Comparison of ENCODE assay signal across 10 cellular contexts in the genomic region with DNA sequence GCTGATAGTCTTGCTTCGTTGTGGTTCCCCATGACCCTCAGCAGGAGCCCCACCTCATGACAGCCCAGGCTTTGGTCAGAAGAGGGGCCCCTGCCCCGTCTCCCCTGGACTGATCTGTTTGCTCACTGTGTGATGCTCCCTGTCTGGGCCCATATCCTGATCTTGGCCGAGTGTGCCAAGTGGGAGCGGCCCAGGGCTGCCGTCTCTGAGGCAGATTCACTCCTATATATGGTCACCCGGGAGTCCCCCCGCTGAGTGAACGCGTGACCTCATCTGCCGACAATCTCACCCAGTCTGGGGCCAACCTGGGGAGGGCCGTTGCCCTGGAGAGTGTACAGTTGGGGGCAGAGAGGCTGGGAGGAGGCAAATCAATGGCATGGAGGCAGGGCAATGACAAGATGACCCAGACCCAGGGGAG. TPM values are rescaled to one million over a fixed set of nuclear protein-coding genes. Genes with fewer than 3 reads are reported as not detected.
DNase-seq lines count a peak whose midpoint lies in the region; TF ChIP-seq lines count a peak whose summit lies in the region.
"Had no signal": no experiment of that assay in that cellular context is flagged by ENCODE, and none has a peak within 500 bp of the region (broad histone marks: within the 10 kb centered on the region; RNA-seq: fewer than 3 reads in every experiment).

No MANE protein-coding gene starts in this region.

- TF ChIP-seq POLR2A in Peyer's patch (IDR thresholded peaks at IDR 0.05): no peak

- H2BK120ac ChIP-seq in neuronal stem cell (ENCODE audit: low read depth, low read length): no peak overlapping the region

- no peak overlapping the region for H2BK12ac ChIP-seq in neuronal stem cell (ENCODE audit: low read length)

- no peaks in the 10 kb centered on the region for H3K36me3 Mint-ChIP-seq in T-helper 2 cell treated with Interferon-gamma antibody and Interleukin-4, amounts not matched to agents 5 μg/mL and 100 μg/mL, for 36 hours (ENCODE audit: low read depth)

- no peaks in the 10 kb centered on the region for H3K27me3 ChIP-seq in Peyer's patch
- no peaks in the 10 kb centered on the region for H3K27me3 ChIP-seq in neuronal stem cell (ENCODE audit: control insufficient read depth in 3 of 3, insufficient read depth in 3 of 3, low read depth in 1 of 3, low read length in 3 of 3)

- H3K14ac ChIP-seq in neuronal stem cell (ENCODE audit: low read length): no peak overlapping the region

- H3K4me2 ChIP-seq in neuronal stem cell (ENCODE audit: insufficient read depth, low read length, poor library complexity, severe bottlenecking): no peak overlapping the region

- no CpG with 5 or more reads among the region's 11 CpGs for WGBS in neuronal stem cell (ENCODE audit: extremely low coverage in 2 of 2, insufficient read length in 2 of 2, insufficient replicate concordance in 1 of 2), 2 donors

- H3K27me3 Mint-ChIP-seq in T-helper 2 cell treated with Interferon-gamma antibody and Interleukin-4, amounts not matched to agents 5 μg/mL and 100 μg/mL, for 36 hours (ENCODE audit: low read depth): no peaks in the 10 kb centered on the region

- H3K36me3 ChIP-seq in Peyer's patch (peaks cover 0 to 14% (median 0%) of the 10 kb centered on the region in 3 donors), neuronal stem cell (replicated peaks in 1 of 2; ENCODE audit: control insufficient read depth in 2 of 2, insufficient read depth in 2 of 2, low read length in 2 of 2) (peaks cover 0 to 5% of the 10 kb centered on the region in 2 donors)

- H3K23ac ChIP-seq in neuronal stem cell (ENCODE audit: low read depth, low read length, poor library complexity): no peak overlapping the region

- H3K4me1 ChIP-seq in Peyer's patch: peaks cover 0 to 28% (median 0%) of the 10 kb centered on the region in 4 donors
- peaks cover 1 to 12% of the 10 kb centered on the region in 2 donors for H3K4me1 ChIP-seq in neuronal stem cell (ENCODE audit: control insufficient read depth in 2 of 2, insufficient read depth in 1 of 2, low read depth in 1 of 2, low read length in 2 of 2)

- H4K91ac ChIP-seq in neuronal stem cell (ENCODE audit: low read depth, low read length, poor library complexity): no peak overlapping the region

- no peak overlapping the region for H4K8ac ChIP-seq in neuronal stem cell (ENCODE audit: low read depth, low read length)

- H3K9me3 ChIP-seq in Peyer's patch (no peaks in the 10 kb centered on the region), neuronal stem cell (replicated peaks in 1 of 2; ENCODE audit: control insufficient read depth in 2 of 2, insufficient read depth in 1 of 2, low read depth in 1 of 2, low read length in 2 of 2) (peaks cover 0 to 17% of the 10 kb centered on the region in 2 donors)

- H3K27ac ChIP-seq in Peyer's patch: peak overlapping the region; percentile 51 to 81 (median 66)
- H3K27ac ChIP-seq in neuronal stem cell (replicated peaks; ENCODE audit: low read length): no peak overlapping the region

- H3K4me1 Mint-ChIP-seq in T-helper 2 cell treated with Interferon-gamma antibody and Interleukin-4, amounts not matched to agents 5 μg/mL and 100 μg/mL, for 36 hours (ENCODE audit: low read depth): no peaks in the 10 kb centered on the region

- peaks cover 3% of the 10 kb centered on the region for H3K79me1 ChIP-seq in neuronal stem cell (ENCODE audit: low read depth, low read length)

- no peak overlapping the region for H2BK5ac ChIP-seq in neuronal stem cell (ENCODE audit: low read length)

- peak overlapping the region; percentile 26 for H2AFZ ChIP-seq in neuronal stem cell (ENCODE audit: low read length)

- H2BK15ac ChIP-seq in neuronal stem cell (ENCODE audit: low read length): no peak overlapping the region

- no peaks in the 10 kb centered on the region for H3K9me3 Mint-ChIP-seq in T-helper 2 cell treated with Interferon-gamma antibody and Interleukin-4, amounts not matched to agents 5 μg/mL and 100 μg/mL, for 36 hours
- H3K9me3 Mint-ChIP-seq: T-helper 1 cell treated with Interleukin-12 subunit alpha and Interleukin-12 subunit beta and Interleukin-4 antibody, amounts not matched to agents 30 μg/mL and 1 μg/mL, for 36 hours had no signal

- DNase-seq in AG20443 (ENCODE audit: low spot score) (peak; percentile 96), Peyer's patch (peak; percentile 35 to 69 (median 54)), fibroblast of the conjunctiva (ENCODE audit: low read depth) (peak; percentile 68), neuronal stem cell (ENCODE audit: low spot score) (no peak), NCI-H1105 treated with DMSO at 0.1 percent for 48 hours (lab: John Stamatoyannopoulos, UW) (no peak), NCI-H1436 (lab: John Stamatoyannopoulos, UW) (no peak), putamen (ENCODE audit: low spot score) (no peak)
- DNase-seq in T-helper 2 cell treated with Interferon-gamma antibody and Interleukin-4, amounts not matched to agents 5 μg/mL and 100 μg/mL, for 36 hours (ENCODE audit: low spot score): no peak
- DNase-seq: DND-41 had no signal

- H3K4me3 Mint-ChIP-seq in T-helper 2 cell treated with Interferon-gamma antibody and Interleukin-4, amounts not matched to agents 5 μg/mL and 100 μg/mL, for 36 hours: no peak overlapping the region
- H3K4me3 Mint-ChIP-seq: T-helper 1 cell treated with Interleukin-12 subunit alpha and Interleukin-12 subunit beta and Interleukin-4 antibody, amounts not matched to agents 30 μg/mL and 1 μg/mL, for 36 hours had no signal

- no peak for TF ChIP-seq CTCF in Peyer's patch (IDR thresholded peaks at IDR 0.05)

- H2AK5ac ChIP-seq in neuronal stem cell (ENCODE audit: low read depth, low read length): no peak overlapping the region

- H3K4me3 ChIP-seq in Peyer's patch (no peak overlapping the region), neuronal stem cell (ENCODE audit: low read length in 2 of 2) (no peak overlapping the region)

- no peak overlapping the region for H3K18ac ChIP-seq in neuronal stem cell (ENCODE audit: low read length)

- no peak overlapping the region for H3K9ac ChIP-seq in neuronal stem cell (ENCODE audit: low read depth, low read length, poor library complexity)

- H3K27ac Mint-ChIP-seq in T-helper 2 cell treated with Interferon-gamma antibody and Interleukin-4, amounts not matched to agents 5 μg/mL and 100 μg/mL, for 36 hours: no peak overlapping the region
- H3K27ac Mint-ChIP-seq: T-helper 1 cell treated with Interleukin-12 subunit alpha and Interleukin-12 subunit beta and Interleukin-4 antibody, amounts not matched to agents 30 μg/mL and 1 μg/mL, for 36 hours had no signal

- no peak overlapping the region for H3K4ac ChIP-seq in neuronal stem cell (ENCODE audit: low read length)

RNA-seq across cellular contexts. Expression of a gene that starts 34.5 kb away (rescaled TPM):
- 10 to 100 TPM; 35.7 to 57.8 (median 45.0) TPM for total RNA-seq in Peyer's patch
- polyA plus RNA-seq in neuronal stem cell (2013, experiment 1 of 2): 42.1 TPM
- 42.3 TPM for polyA plus RNA-seq in neuronal stem cell (2013, experiment 2 of 2)

Comparison
In these comparisons a context has a peak if more than half of its experiments do, and no peak if none do; other contexts are left out.
1. DNase-seq: peak in AG20443 (single experiment), Peyer's patch (3 of 3) and fibroblast of the conjunctiva (single experiment); none in neuronal stem cell (single experiment), NCI-H1105 treated with DMSO at 0.1 percent for 48 hours (single experiment), NCI-H1436 (single experiment), T-helper 2 cell treated with Interferon-gamma antibody and Interleukin-4, amounts not matched to agents 5 μg/mL and 100 μg/mL, for 36 hours (single experiment) and putamen (single experiment).